8 cellular contexts compared by ENCODE assay signal in genomic region chr2:88627055-88627855, GRCh38. TPM values are rescaled to one million over a fixed set of nuclear protein-coding genes. Genes with fewer than 3 reads are reported as not detected.
A peak's percentile ranks its signal among the peaks of the same experiment; 100 is the strongest.
DNase-seq lines count a peak whose midpoint lies in the region; ATAC-seq and TF ChIP-seq lines count a peak whose summit lies in the region.

EIF2AK3 (minus strand) TSS chr2:88627464; CDS start chr2:88627274, 190 bp downstream.

- peaks cover 5% of the 10 kb centered on the region for H3K27me3 Mint-ChIP-seq in activated naive CD8-positive, alpha-beta T cell treated with anti-CD3 and anti-CD28 coated beads, Interleukin-2, amount 10 ng/mL, durations not matched to agents 7 days and 5 days
- H3K27me3 Mint-ChIP-seq in osteocyte (ENCODE audit: unreplicated experiment) = no peaks in the 10 kb centered on the region

- POLR2A ChIA-PET in activated naive CD8-positive, alpha-beta T cell treated with anti-CD3 and anti-CD28 coated beads, Interleukin-2, amount 10 ng/mL, durations not matched to agents 7 days and 5 days (lab: Charles Lee) = interaction anchor here (0.7 to 1.9 kb wide), 7 partner anchors 11 to 65 kb away, joined by 3 to 11 read pairs (median 4); partner anchors contain the start of gene RPIA

- peaks cover 1% of the 10 kb centered on the region for H3K36me3 Mint-ChIP-seq in activated naive CD8-positive, alpha-beta T cell treated with anti-CD3 and anti-CD28 coated beads, Interleukin-2, amount 10 ng/mL, durations not matched to agents 7 days and 5 days
- H3K36me3 Mint-ChIP-seq in osteocyte (ENCODE audit: unreplicated experiment) = no peaks in the 10 kb centered on the region

- TF ChIP-seq CTCF in SU-DHL-6 (IDR thresholded peaks at IDR 0.05; ENCODE audit: insufficient read depth, low read length, poor library complexity, severe bottlenecking) (no peak), osteocyte (IDR thresholded peaks at IDR 0.05) (no peak)

- H4K20me1 ChIP-seq in SU-DHL-6 (ENCODE audit: low read depth, low read length) = peaks cover 3% of the 10 kb centered on the region; the same call in 1 of the 2 replicates

- WGBS in thymus = under 1% methylated on average over 75 of the region's 75 CpGs

- peaks cover 11% of the 10 kb centered on the region; the same call in 1 of the 2 replicates for H3F3A ChIP-seq in SU-DHL-6 (ENCODE audit: insufficient read depth)

- peak within 1 kb of the TSS; percentile 90 for H3K9ac ChIP-seq in SU-DHL-6 (ENCODE audit: low read length)

- intact Hi-C loops in head of caudate nucleus (cut with DNase I) = loop anchor here (5.0 kb wide), 1 partner anchor 65 kb away; the partner anchor contains the start of gene RPIA

- H3K4me3 ChIP-seq in SU-DHL-6 (ENCODE audit: insufficient read depth, low read length, poor library complexity, severe bottlenecking) (peak within 1 kb of the TSS; percentile 91), thymus (ENCODE audit: low read length) (peak within 1 kb of the TSS; percentile 73)

- peaks cover 53% of the 10 kb centered on the region for H3K79me2 ChIP-seq in SU-DHL-6 (ENCODE audit: insufficient read depth, low read length)

- peak within 1 kb of the TSS; percentile 86 for H3K27ac Mint-ChIP-seq in activated naive CD8-positive, alpha-beta T cell treated with anti-CD3 and anti-CD28 coated beads, Interleukin-2, amount 10 ng/mL, durations not matched to agents 7 days and 5 days
- H3K27ac Mint-ChIP-seq in osteocyte (ENCODE audit: unreplicated experiment) = peak within 1 kb of the TSS; percentile 80

- H3K36me3 ChIP-seq in SU-DHL-6 (ENCODE audit: low read length) (peaks cover 4% of the 10 kb centered on the region; the same call in 1 of the 2 replicates), thymus (ENCODE audit: control insufficient read depth, insufficient read depth) (no peaks in the 10 kb centered on the region)

- no peaks in the 10 kb centered on the region for H3K9me3 Mint-ChIP-seq in activated naive CD8-positive, alpha-beta T cell treated with anti-CD3 and anti-CD28 coated beads, Interleukin-2, amount 10 ng/mL, durations not matched to agents 7 days and 5 days
- H3K9me3 Mint-ChIP-seq in osteocyte (ENCODE audit: unreplicated experiment) = no peaks in the 10 kb centered on the region

- H3K27me3 ChIP-seq in SU-DHL-6 (ENCODE audit: low read length) (no peaks in the 10 kb centered on the region), thymus (ENCODE audit: control insufficient read depth, insufficient read depth) (no peaks in the 10 kb centered on the region)

- H3K4me3 Mint-ChIP-seq in activated naive CD8-positive, alpha-beta T cell treated with anti-CD3 and anti-CD28 coated beads, Interleukin-2, amount 10 ng/mL, durations not matched to agents 7 days and 5 days = peak within 1 kb of the TSS; percentile 94
- H3K4me3 Mint-ChIP-seq in osteocyte (ENCODE audit: unreplicated experiment) = peak within 1 kb of the TSS; percentile 85

- peak; percentile 88 for ATAC-seq in HG02678 (IDR thresholded peaks at IDR 0.05; ENCODE audit: unreplicated experiment)
- ATAC-seq in activated naive CD8-positive, alpha-beta T cell treated with anti-CD3 and anti-CD28 coated beads, Interleukin-2, amount 10 ng/mL, durations not matched to agents 7 days and 5 days (ENCODE audit: low read depth) = peak; percentile 90

- H3K9me3 ChIP-seq in SU-DHL-6 (ENCODE audit: insufficient read depth, low read length) = no peaks in the 10 kb centered on the region
- H3K9me3 ChIP-seq in thymus (ENCODE audit: control insufficient read depth) = no peaks in the 10 kb centered on the region

- H3K9me2 ChIP-seq in SU-DHL-6 (replicated peaks; ENCODE audit: insufficient read depth, low read length) = no peaks in the 10 kb centered on the region

- H3K27ac ChIP-seq in SU-DHL-6 (ENCODE audit: low read depth, low read length) (peak within 1 kb of the TSS; percentile 81), thymus (ENCODE audit: low read depth) (peak within 1 kb of the TSS; percentile 98)

- H3K4me1 ChIP-seq in thymus (ENCODE audit: control insufficient read depth, insufficient read depth, low read length) = peaks cover 3% of the 10 kb centered on the region

- peak within 1 kb of the TSS; percentile 88 for H3K4me2 ChIP-seq in SU-DHL-6 (ENCODE audit: low read depth, low read length, poor library complexity, severe bottlenecking)

- peak; percentile 98 for DNase-seq in NCI-H128 (lab: John Stamatoyannopoulos, UW; ENCODE audit: unreplicated experiment)
- peak; percentile 90 for DNase-seq in activated naive CD8-positive, alpha-beta T cell treated with anti-CD3 and anti-CD28 coated beads, Interleukin-2, amount 10 ng/mL, durations not matched to agents 7 days and 5 days
- DNase-seq in head of caudate nucleus = peak; percentile 95 to 100 (median 99)
- DNase-seq in osteocyte (ENCODE audit: extremely low spot score, unreplicated experiment) = peak; percentile 99

- TF ChIP-seq POLR2A in GM10847 (IDR thresholded peaks at IDR 0.05; ENCODE audit: extremely low read depth, insufficient read length) = peak; percentile 94

- peaks cover 16% of the 10 kb centered on the region for H3K4me1 Mint-ChIP-seq in activated naive CD8-positive, alpha-beta T cell treated with anti-CD3 and anti-CD28 coated beads, Interleukin-2, amount 10 ng/mL, durations not matched to agents 7 days and 5 days
- H3K4me1 Mint-ChIP-seq in osteocyte (ENCODE audit: unreplicated experiment) = peaks cover 14% of the 10 kb centered on the region

- H2AFZ ChIP-seq in SU-DHL-6 (ENCODE audit: low read depth, low read length, severe bottlenecking) = peak within 1 kb of the TSS; percentile 42

RNA-seq across cellular contexts. Expression of gene EIF2AK3, which starts in this region (rescaled TPM):
- 10 to 100 TPM; 18.4 to 19.5 TPM for total RNA-seq in activated naive CD8-positive, alpha-beta T cell treated with anti-CD3 and anti-CD28 coated beads, Interleukin-2, amount 10 ng/mL, durations not matched to agents 7 days and 5 days
- 16.3 and 16.6 TPM in 2 replicates for total RNA-seq in osteocyte
- 9.6 TPM for polyA plus RNA-seq in thymus

Comparison
In these comparisons a context has a peak if more than half of its experiments do, and no peak if none do; other contexts are left out.
1. Peak in every context shown above with its lines: DNase-seq, ATAC-seq, H3K4me3 ChIP-seq and H3K27ac ChIP-seq.